In genomic region chr4:10741961-10742699, GRCh38 we compare ENCODE assay signal across 11 cellular contexts.
DNase-seq lines count a peak whose midpoint lies in the region; ATAC-seq lines count a peak whose summit lies in the region.
"Had no signal": no experiment of that assay in that cellular context is flagged by ENCODE, and none has a peak within 500 bp of the region (broad histone marks: within the 10 kb centered on the region; RNA-seq: fewer than 3 reads in every experiment).

No MANE protein-coding gene starts in this region.

- peaks cover 6% of the 10 kb centered on the region for H3K4me1 Mint-ChIP-seq in stimulated activated naive CD8-positive, alpha-beta T cell treated with anti-CD3 and anti-CD28 coated beads, Interleukin-15, amount 100 ng/mL, for 72 hours

- H3K4me3 Mint-ChIP-seq in stimulated activated naive CD8-positive, alpha-beta T cell treated with anti-CD3 and anti-CD28 coated beads, Interleukin-15, amount 100 ng/mL, for 72 hours, result no peak overlapping the region
- H3K4me3 Mint-ChIP-seq: type B pancreatic cell had no signal

- no peaks in the 10 kb centered on the region for H3K27me3 Mint-ChIP-seq in stimulated activated naive CD8-positive, alpha-beta T cell treated with anti-CD3 and anti-CD28 coated beads, Interleukin-15, amount 100 ng/mL, for 72 hours
- H3K27me3 Mint-ChIP-seq: type B pancreatic cell had no signal

- H3K27ac Mint-ChIP-seq in stimulated activated naive CD8-positive, alpha-beta T cell treated with anti-CD3 and anti-CD28 coated beads, Interleukin-15, amount 100 ng/mL, for 72 hours, result no peak overlapping the region
- H3K27ac Mint-ChIP-seq: type B pancreatic cell had no signal

- DNase-seq in stimulated activated naive CD8-positive, alpha-beta T cell treated with anti-CD3 and anti-CD28 coated beads, Interleukin-15, Interleukin-2, amounts not matched to agents 100 U/mL and 50 U/mL, for 24 hours, result no peak
- no peak for DNase-seq in stimulated activated naive CD8-positive, alpha-beta T cell treated with anti-CD3 and anti-CD28 coated beads, Interleukin-15, amount 100 ng/mL, for 72 hours
- DNase-seq in stimulated activated CD4-positive, alpha-beta T cell treated with anti-CD3 and anti-CD28 coated beads, Interleukin-4, amount 100 ng/mL, for 4 hours, result no peak
- no peak for DNase-seq in NCI-H146 treated with DMSO at 0.1 percent for 48 hours (lab: John Stamatoyannopoulos, UW; ENCODE audit: unreplicated experiment)
- no peak for DNase-seq in OCI-M2 (lab: John Stamatoyannopoulos, UW; ENCODE audit: unreplicated experiment)
- no peak for DNase-seq in pons (ENCODE audit: low spot score)
- DNase-seq: cortex of kidney, lower lobe of right lung had no signal

- H3K9me3 Mint-ChIP-seq in stimulated activated naive CD8-positive, alpha-beta T cell treated with anti-CD3 and anti-CD28 coated beads, Interleukin-15, amount 100 ng/mL, for 72 hours, result no peaks in the 10 kb centered on the region
- H3K9me3 Mint-ChIP-seq: type B pancreatic cell had no signal

- peak; percentile 65 for ATAC-seq in stimulated activated naive CD8-positive, alpha-beta T cell treated with anti-CD3 and anti-CD28 coated beads, Interleukin-15, Interleukin-2, amounts not matched to agents 100 U/mL and 50 U/mL, for 24 hours
- no peak for ATAC-seq in stimulated activated naive CD8-positive, alpha-beta T cell treated with anti-CD3 and anti-CD28 coated beads, Interleukin-15, amount 100 ng/mL, for 72 hours
- ATAC-seq in GM21576 (IDR thresholded peaks at IDR 0.05; ENCODE audit: unreplicated experiment), result peak; percentile 38
- ATAC-seq in HG03135 (IDR thresholded peaks at IDR 0.05; ENCODE audit: unreplicated experiment), result peak; percentile 54
- ATAC-seq: lower lobe of right lung had no signal
